Comparison of ENCODE assay signal across 26 cellular contexts in the genomic region with DNA sequence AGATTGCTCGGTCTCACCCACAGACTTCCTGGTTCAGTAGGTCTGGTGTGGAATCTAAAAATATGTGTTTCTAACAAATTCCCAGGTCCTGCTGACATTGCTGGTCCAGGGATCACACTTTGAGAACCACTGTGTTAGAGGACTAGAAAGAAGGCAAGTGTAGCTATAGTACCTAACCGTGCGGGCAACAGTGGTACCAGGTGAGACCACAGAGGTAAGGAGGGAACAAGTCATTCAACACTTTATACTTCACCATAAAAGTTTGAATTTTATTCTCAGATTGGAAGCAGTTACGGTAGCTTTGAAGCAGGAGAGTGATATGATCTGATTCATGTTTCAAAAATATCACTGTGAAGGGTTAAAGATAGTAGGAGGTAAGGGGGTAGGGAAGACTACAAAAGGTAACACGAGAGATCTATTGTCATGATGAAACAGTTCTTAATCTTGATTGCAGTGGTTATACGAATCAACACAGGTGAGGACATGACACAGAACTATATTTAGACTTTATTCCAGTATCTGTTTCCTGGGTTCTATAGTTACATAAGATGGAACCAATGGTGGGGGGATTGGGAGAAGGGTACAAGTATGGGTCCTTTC.
A peak's percentile ranks its signal among the peaks of the same experiment; 100 is the strongest.
DNase-seq lines count a peak whose midpoint lies in the region; ATAC-seq, FAIRE-seq and TF ChIP-seq lines count a peak whose summit lies in the region.
"Had no signal": no experiment of that assay in that cellular context is flagged by ENCODE, and none has a peak within 500 bp of the region (broad histone marks: within the 10 kb centered on the region; RNA-seq: fewer than 3 reads in every experiment).

No MANE protein-coding gene starts in this region.

- peak overlapping the region; percentile 73 for H3K4me2 ChIP-seq in Karpas-422 (ENCODE audit: low read depth, low read length, poor library complexity, severe bottlenecking)
- peak overlapping the region; percentile 57 for H3K4me2 ChIP-seq in GM12878 (ENCODE audit: control insufficient read depth, insufficient read depth)
- H3K4me2 ChIP-seq: A549 had no signal

- CTCF ChIA-PET in GM12878 (lab: Yijun Ruan, JAX), result interaction anchor here (0.5 to 1.4 kb wide), 3 partner anchors 66 to 112 kb away, joined by 3 to 4 read pairs (median 3); a partner anchor contains a TSS

- H3K9ac ChIP-seq in Karpas-422 (ENCODE audit: low read length) (peak overlapping the region; percentile 66), GM12878 (ENCODE audit: control insufficient read depth, insufficient read depth, low read length) (no peak overlapping the region)
- H3K9ac ChIP-seq: BLaER1 treated with 17β-estradiol and CSF1 and Interleukin-3, amounts not matched to agents 10 nM and 100 nM had no signal

- SMC1A ChIA-PET in GM12878 (lab: Charles Lee; ENCODE audit: uncharacterized antibody, unreplicated experiment), result interaction anchor here (0.8 to 3.0 kb wide), 9 partner anchors 9 to 193 kb away, joined by 3 to 12 read pairs (median 4); no protein-coding TSS in a partner anchor

- no peak for TF ChIP-seq RAD21 in GM12878 (IDR thresholded peaks at IDR 0.05; ENCODE audit: insufficient read depth, low read depth, low read length)

- H3K4me3 Mint-ChIP-seq in activated T-cell treated with anti-CD3 and anti-CD28 coated beads, Interleukin-2, amount 50 U/mL, for 24 hours, result no peak overlapping the region

- H3K36me3 ChIP-seq in Karpas-422 (ENCODE audit: insufficient read depth, low read length), result peaks cover 32% of the 10 kb centered on the region
- peaks cover 0 to 13% of the 10 kb centered on the region in 2 experiments; a peak in 3 of 4 replicates for H3K36me3 ChIP-seq in GM12878 (ENCODE audit: control insufficient read depth in 2 of 2, insufficient read depth in 2 of 2, low read length in 1 of 2)
- peaks cover 0 to 20% of the 10 kb centered on the region in 2 donors for H3K36me3 ChIP-seq in psoas muscle (ENCODE audit: insufficient read depth in 1 of 2, low read depth in 1 of 2)

- POLR2A ChIA-PET in GM12878 (lab: Charles Lee), result interaction anchor here (0.5 kb wide), 1 partner anchor 542 kb away, joined by 4 read pairs; no protein-coding TSS in a partner anchor

- RAD21 ChIA-PET in GM12878 (lab: Charles Lee; ENCODE audit: unreplicated experiment), result interaction anchor here (1.0 to 1.7 kb wide), 2 partner anchors 61 to 73 kb away, joined by 3 to 8 read pairs; no protein-coding TSS in a partner anchor

- H3K9me3 ChIP-seq in Karpas-422 (ENCODE audit: low read length) (no peaks in the 10 kb centered on the region), GM12878 (replicated peaks; ENCODE audit: control insufficient read depth, insufficient read depth, low read length) (no peaks in the 10 kb centered on the region; the same call in 2 of the 3 replicates), psoas muscle (no peaks in the 10 kb centered on the region)
- H3K9me3 ChIP-seq: A549, upper lobe of left lung had no signal

- H3K27me3 ChIP-seq in Karpas-422 (ENCODE audit: low read length) (no peaks in the 10 kb centered on the region), GM12878 (replicated peaks in 1 of 2; ENCODE audit: control insufficient read depth in 2 of 2, insufficient read depth in 2 of 2, low read length in 1 of 2) (no peaks in the 10 kb centered on the region), psoas muscle (ENCODE audit: insufficient read depth in 3 of 3, low read length in 2 of 3) (no peaks in the 10 kb centered on the region)
- H3K27me3 ChIP-seq: BLaER1 treated with 17β-estradiol and CSF1 and Interleukin-3, amounts not matched to agents 10 nM and 100 nM; brain microvascular endothelial cell; upper lobe of left lung had no signal

- peak overlapping the region; percentile 57 for H3K4me3 ChIP-seq in Karpas-422 (ENCODE audit: low read length)
- H3K4me3 ChIP-seq in GM12878, result no peak overlapping the region
- H3K4me3 ChIP-seq in psoas muscle, result no peak overlapping the region
- H3K4me3 ChIP-seq: A549; BLaER1 treated with 17β-estradiol and CSF1 and Interleukin-3, amounts not matched to agents 10 nM and 100 nM; upper lobe of left lung had no signal

- H3K79me2 ChIP-seq in Karpas-422 (ENCODE audit: low read length), result peaks cover 73% of the 10 kb centered on the region
- peaks cover 13% of the 10 kb centered on the region for H3K79me2 ChIP-seq in GM12878 (ENCODE audit: control insufficient read depth, insufficient read depth, low read length)

- H3K9me2 ChIP-seq in Karpas-422 (replicated peaks; ENCODE audit: insufficient read depth, low read length), result no peaks in the 10 kb centered on the region

- no TSS peak for BruUV-seq in GM12878 (replicated peaks; lab: Mats Ljungman, UMichigan)

- TF ChIP-seq CTCF in GM12878 (IDR thresholded peaks at IDR 0.05 in 2 of 3, conservative IDR thresholded peaks at IDR 0.05 in 1 of 3; ENCODE audit: control insufficient read depth in 2 of 3, extremely low read depth in 1 of 3, insufficient read depth in 1 of 3, low read depth in 3 of 3, low read length in 3 of 3), result no peak
- no peak for TF ChIP-seq CTCF in psoas muscle (IDR thresholded peaks at IDR 0.05)

- in situ Hi-C loops in GM12878 (cut with MboI), result no loop called here

- H4K20me1 ChIP-seq in Karpas-422 (ENCODE audit: insufficient read depth, low read depth, low read length) (no peaks in the 10 kb centered on the region), GM12878 (ENCODE audit: control insufficient read depth, insufficient read depth) (peaks cover 4% of the 10 kb centered on the region; the same call in 1 of the 2 replicates)

- H2AFZ ChIP-seq in Karpas-422 (ENCODE audit: low read length), result no peak overlapping the region
- H2AFZ ChIP-seq in GM12878 (ENCODE audit: control insufficient read depth, low read depth, low read length), result no peak overlapping the region

- WGBS in GM12878 (ENCODE audit: insufficient coverage, insufficient replicate concordance, low lambda C conversion rate, missing lambda C conversion rate), result 31% methylated on average over 6 of the region's 6 CpGs
- 64 to 69% (median 69%) methylated on average over 6 of the region's 6 CpGs for WGBS in psoas muscle, 3 donors

- no peak for DNase-seq in activated T-cell treated with anti-CD3 and anti-CD28 coated beads, Interleukin-2, amount 50 U/mL, for 24 hours
- no peak for DNase-seq in activated T-cell treated with anti-CD3 and anti-CD28 coated beads, Interleukin-2, amount 50 U/mL, for 48 hours
- DNase-seq in Karpas-422, result peak; percentile 70
- no peak for DNase-seq in GM12878 (ENCODE audit: low read depth, low spot score)
- no peak for DNase-seq in psoas muscle
- DNase-seq in NCI-H446 treated with DMSO at 0.1 percent for 48 hours (lab: John Stamatoyannopoulos, UW), result no peak
- no peak for DNase-seq in sciatic nerve (ENCODE audit: low spot score)
- DNase-seq in urothelium cell line (ENCODE audit: low spot score), result no peak
- DNase-seq: activated naive CD4-positive, alpha-beta T cell treated with anti-CD3 and anti-CD28 coated beads, Interleukin-2, amount 50 U/mL, for 16 hours; brain microvascular endothelial cell; DMS153; foreskin melanocyte; MV-4-11; NCI-H2081 treated with DMSO at 0.1 percent for 48 hours; NCI-H526 treated with DMSO at 0.1 percent for 48 hours; right cardiac atrium; stimulated activated CD4-positive, alpha-beta T cell treated with anti-CD3 and anti-CD28 coated beads, Interleukin-15, amount 100 ng/mL, for 24 hours; stimulated activated naive CD4-positive, alpha-beta T cell treated with Interleukin-2 at 50 U/mL for 16 hours; T-helper 1 cell; upper lobe of left lung; WERI-Rb-1 had no signal

- H3K4me1 ChIP-seq in Karpas-422 (ENCODE audit: low read length) (peaks cover 78% of the 10 kb centered on the region), GM12878 (ENCODE audit: control insufficient read depth, insufficient read depth, low read length) (peaks cover 17% of the 10 kb centered on the region), psoas muscle (peaks cover 14% of the 10 kb centered on the region)
- H3K4me1 ChIP-seq: A549 had no signal

- peaks cover 4% of the 10 kb centered on the region for H3K9me3 Mint-ChIP-seq in activated T-cell treated with anti-CD3 and anti-CD28 coated beads, Interleukin-2, amount 50 U/mL, for 24 hours

- peaks cover 61% of the 10 kb centered on the region for H3K4me1 Mint-ChIP-seq in activated T-cell treated with anti-CD3 and anti-CD28 coated beads, Interleukin-2, amount 50 U/mL, for 24 hours (ENCODE audit: low read depth)

- intact Hi-C loops in GM12878 (cut with micrococcal nuclease; ENCODE audit: unreplicated experiment) (no loop called here), psoas muscle (cut with DNase I) (no loop called here), sciatic nerve (cut with DNase I) (no loop called here)

- H3K36me3 Mint-ChIP-seq in activated T-cell treated with anti-CD3 and anti-CD28 coated beads, Interleukin-2, amount 50 U/mL, for 24 hours (ENCODE audit: low read depth), result peaks cover 69% of the 10 kb centered on the region

- peak overlapping the region; percentile 53 for H3K27ac Mint-ChIP-seq in activated T-cell treated with anti-CD3 and anti-CD28 coated beads, Interleukin-2, amount 50 U/mL, for 24 hours

- no peak for FAIRE-seq in GM12878 (lab: Jason Lieb, UNC)
- no peak for FAIRE-seq in urothelium cell line (lab: Jason Lieb, UNC)
- FAIRE-seq: A549, H54 had no signal

- ATAC-seq in GM12878, result no peak
- ATAC-seq in psoas muscle, result peak; percentile 73 to 84 (median 82)
- no peak for ATAC-seq in sciatic nerve
- ATAC-seq: A549, left lobe of liver, right cardiac atrium, Right ventricle myocardium inferior had no signal

- TF ChIP-seq EP300 in GM12878 (IDR thresholded peaks at IDR 0.05; ENCODE audit: borderline replicate concordance in 1 of 2, control insufficient read depth in 1 of 2, low read depth in 2 of 2, low read length in 2 of 2), result no peak

- no peaks in the 10 kb centered on the region for H3K27me3 Mint-ChIP-seq in activated T-cell treated with anti-CD3 and anti-CD28 coated beads, Interleukin-2, amount 50 U/mL, for 24 hours

- H3K27ac ChIP-seq in Karpas-422 (ENCODE audit: low read length) (peak overlapping the region; percentile 100), GM12878 (ENCODE audit: control insufficient read depth, insufficient read depth) (no peak overlapping the region), psoas muscle (peak overlapping the region; percentile 47)
- H3K27ac ChIP-seq: A549; BLaER1 treated with 17β-estradiol and CSF1 and Interleukin-3, amounts not matched to agents 10 nM and 100 nM; brain microvascular endothelial cell; upper lobe of left lung; WERI-Rb-1 had no signal

- TF ChIP-seq POLR2A in GM12878 (IDR thresholded peaks at IDR 0.05; ENCODE audit: low read depth, low read length), result no peak

TF ChIP-seq in GM12878, 131 proteins besides CTCF, POLR2A, EP300 and RAD21:
- TF ChIP-seq ZBED1 (IDR thresholded peaks at IDR 0.05; ENCODE audit: borderline replicate concordance) (no peak), RB1 (IDR thresholded peaks at IDR 0.05; ENCODE audit: borderline replicate concordance) (no peak), RBBP5 (conservative IDR thresholded peaks at IDR 0.05) (no peak)

Comparison
In these comparisons a context has a peak if more than half of its experiments do, and no peak if none do; other contexts are left out.
1. ATAC-seq: peak in psoas muscle (4 of 4); none in GM12878 (single experiment) and sciatic nerve (single experiment).